In the genomic region with DNA sequence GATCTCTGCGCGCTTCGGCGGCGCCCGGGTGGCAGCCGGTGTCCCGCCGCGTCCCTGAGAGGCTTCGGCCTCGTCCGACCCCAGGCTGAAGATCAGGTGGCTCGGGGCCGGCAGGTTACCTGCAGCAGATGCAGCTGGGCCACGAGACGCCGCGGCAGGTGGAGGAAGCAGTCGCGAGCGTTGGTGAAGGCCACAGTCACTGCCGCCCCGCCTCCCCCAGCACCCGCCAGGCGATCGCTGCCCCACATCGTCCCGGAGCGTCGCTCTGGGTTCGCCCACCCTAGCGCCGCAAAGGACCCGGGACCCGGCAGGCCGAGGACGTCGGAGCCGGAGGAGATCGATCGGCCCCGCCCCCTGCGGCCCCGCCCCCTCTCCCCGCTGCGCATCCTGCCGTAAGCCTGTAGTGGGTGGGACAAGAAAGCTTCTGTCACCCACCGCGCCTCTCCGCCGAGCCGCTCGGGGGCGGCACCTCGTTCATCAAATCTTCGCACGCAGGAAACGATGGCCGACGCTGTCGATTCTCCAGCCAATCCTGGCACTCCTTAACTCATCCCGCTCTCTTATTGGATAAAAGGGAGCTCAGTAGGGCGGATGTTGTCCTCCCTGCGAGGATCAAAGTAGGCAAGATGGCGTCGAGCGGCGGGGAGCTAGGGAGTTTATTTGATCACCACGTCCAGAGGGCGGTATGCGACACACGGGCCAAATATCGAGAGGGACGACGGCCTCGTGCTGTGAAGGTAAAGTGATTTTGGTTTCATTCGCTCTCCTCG, we compare ENCODE assay signal across 8 cellular contexts. TPM values are rescaled to one million over a fixed set of nuclear protein-coding genes. Genes with fewer than 3 reads are reported as not detected.
DNase-seq lines count a peak whose midpoint lies in the region; ATAC-seq, FAIRE-seq and TF ChIP-seq lines count a peak whose summit lies in the region.

A gene (minus strand): TSS at position 333 of the 770 bp plus-strand sequence. CDS start 85 bp downstream, at position 248.
A gene (plus strand): TSS at position 608 of the 770 bp plus-strand sequence. CDS start 19 bp downstream, at position 627.

- TF ChIP-seq CTCF in OCI-LY1 (IDR thresholded peaks at IDR 0.05; ENCODE audit: low read length): peak; percentile 88

- H3K36me3 ChIP-seq in OCI-LY1 (ENCODE audit: insufficient read depth, low read length) (peaks cover 30% of the 10 kb centered on the region), mesodermal cell (ENCODE audit: control insufficient read depth, insufficient read depth, low read length) (peaks cover 30% of the 10 kb centered on the region)

- H3K27ac ChIP-seq in OCI-LY1 (ENCODE audit: low read depth, low read length, poor library complexity, severe bottlenecking) (peak within 1 kb of the TSS; percentile 79), mesodermal cell (ENCODE audit: low read depth, low read length, severe bottlenecking) (peak within 1 kb of the TSS; percentile 80)

- peak; percentile 94 for ATAC-seq in GM21515 (IDR thresholded peaks at IDR 0.05; ENCODE audit: unreplicated experiment)

- H3F3A ChIP-seq in OCI-LY1 (ENCODE audit: insufficient read depth, low read length): no peaks in the 10 kb centered on the region

- H3K9me3 ChIP-seq in OCI-LY1 (ENCODE audit: low read length) (no peaks in the 10 kb centered on the region), mesodermal cell (ENCODE audit: control insufficient read depth, low read length) (no peaks in the 10 kb centered on the region)

- no peaks in the 10 kb centered on the region for H3K9me2 ChIP-seq in OCI-LY1 (ENCODE audit: low read depth, low read length)

- WGBS in mesodermal cell (ENCODE audit: insufficient coverage in 2 of 2), 2 experiments: 0 to 1% methylated on average over 47 to 53 of the region's 79 CpGs

- no peaks in the 10 kb centered on the region for H3K27me3 ChIP-seq in OCI-LY1 (ENCODE audit: insufficient read depth, low read length)

- H3K79me2 ChIP-seq in OCI-LY1 (ENCODE audit: insufficient read depth, low read length): peaks cover 32% of the 10 kb centered on the region

- peak within 1 kb of the TSS; percentile 69 for H3K4me3 ChIP-seq in OCI-LY1 (ENCODE audit: low read depth, low read length, poor library complexity, severe bottlenecking)
- H3K4me3 ChIP-seq in mesodermal cell (ENCODE audit: extremely low read depth, insufficient read depth, low read length, poor library complexity, severe bottlenecking): peak within 1 kb of the TSS; percentile 84

- H3K4me1 ChIP-seq in OCI-LY1 (ENCODE audit: insufficient read depth, low read length, severe bottlenecking) (peaks cover 30% of the 10 kb centered on the region), mesodermal cell (ENCODE audit: control insufficient read depth, insufficient read depth, low read length, poor library complexity, severe bottlenecking) (peaks cover 4% of the 10 kb centered on the region)

- FAIRE-seq in endometrium (lab: Jason Lieb, UNC): peak; percentile 96

- peak within 1 kb of the TSS; percentile 73 for H3K9ac ChIP-seq in OCI-LY1 (ENCODE audit: low read length)

- H3K4me2 ChIP-seq in OCI-LY1 (ENCODE audit: low read length): peak within 1 kb of the TSS; percentile 88

- no peaks in the 10 kb centered on the region for H4K20me1 ChIP-seq in OCI-LY1 (ENCODE audit: insufficient read depth, low read length)

- H2AFZ ChIP-seq in OCI-LY1 (ENCODE audit: low read length): peak within 1 kb of the TSS; percentile 11

- DNase-seq in DMS 273 treated with DMSO at 0.1 percent for 48 hours (lab: John Stamatoyannopoulos, UW) (peak; percentile 100), HuH-7 (ENCODE audit: low spot score) (peak; percentile 96)
- DNase-seq in activated CD8-positive, alpha-beta memory T cell treated with anti-CD3 and anti-CD28 coated beads, Interleukin-2, amount 50 U/mL, for 4 hours: peak; percentile 92
- peak; percentile 92 to 94 for DNase-seq in stimulated activated CD8-positive, alpha-beta memory T cell treated with anti-CD3 and anti-CD28 coated beads, Interleukin-15, amount 100 ng/mL, for 4 hours (ENCODE audit: low read depth in 2 of 2)

RNA-seq across cellular contexts. Expression of the first gene that starts in this region (rescaled TPM):
- 16.8 TPM for polyA plus RNA-seq in mesodermal cell (2013, experiment 1 of 2)
- 19.0 TPM for polyA plus RNA-seq in mesodermal cell (2013, experiment 2 of 2)

RNA-seq across cellular contexts. Expression of the second gene that starts in this region (rescaled TPM):
- polyA plus RNA-seq in mesodermal cell (2013, experiment 1 of 2): 12.2 TPM
- 10.9 TPM for polyA plus RNA-seq in mesodermal cell (2013, experiment 2 of 2)

Comparison
In these comparisons a context has a peak if more than half of its experiments do, and no peak if none do; other contexts are left out.
1. Peak in every context shown above with its lines: DNase-seq, ATAC-seq, H3K4me3 ChIP-seq and H3K27ac ChIP-seq.